In the genomic region with DNA sequence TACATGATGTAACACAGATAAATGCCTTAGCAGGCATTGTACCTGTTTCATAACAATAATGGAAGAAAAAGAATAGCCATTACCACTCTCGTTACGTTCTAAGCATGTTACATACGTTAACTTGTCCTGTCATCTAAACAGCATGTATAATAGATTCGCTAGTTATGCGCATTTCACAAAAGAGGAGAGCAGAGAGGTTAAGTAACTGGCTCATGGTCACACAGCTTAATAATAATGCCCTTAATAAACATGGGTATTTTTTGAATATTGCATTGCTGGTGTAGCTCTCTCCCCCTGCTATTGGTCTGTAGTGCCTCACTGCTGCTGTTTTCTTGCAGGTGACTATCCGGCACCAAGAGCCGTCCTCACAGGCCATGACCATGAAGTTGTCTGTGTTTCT, we compare ENCODE assay signal across 10 cellular contexts.
"Had no signal": no experiment of that assay in that cellular context is flagged by ENCODE, and none has a peak within 500 bp of the region (broad histone marks: within the 10 kb centered on the region; RNA-seq: fewer than 3 reads in every experiment).

No MANE protein-coding gene starts in this region.

- DNase-seq: GM23248, GOT3, H7, H9, HCEC 1CT, HFFc6 had no signal

- H3K4me2 ChIP-seq: GM23338 had no signal

- H3K27ac ChIP-seq: GM23248 had no signal

- H3K9me3 ChIP-seq: HAP-1 had no signal

- ATAC-seq: GM23338, HCT116 had no signal

- H2AFZ ChIP-seq: GM23248, GM23338 had no signal

- H3K4me1 ChIP-seq: HAP-1 had no signal

- H3K9ac ChIP-seq: GM23248 had no signal

- H3K4me3 ChIP-seq: GM23248, GM23338, HAP-1 had no signal

- H3K36me3 ChIP-seq: HAP-1 had no signal

- FAIRE-seq: H54 had no signal
